Comparison of ENCODE assay signal across 9 cellular contexts in the genomic region with DNA sequence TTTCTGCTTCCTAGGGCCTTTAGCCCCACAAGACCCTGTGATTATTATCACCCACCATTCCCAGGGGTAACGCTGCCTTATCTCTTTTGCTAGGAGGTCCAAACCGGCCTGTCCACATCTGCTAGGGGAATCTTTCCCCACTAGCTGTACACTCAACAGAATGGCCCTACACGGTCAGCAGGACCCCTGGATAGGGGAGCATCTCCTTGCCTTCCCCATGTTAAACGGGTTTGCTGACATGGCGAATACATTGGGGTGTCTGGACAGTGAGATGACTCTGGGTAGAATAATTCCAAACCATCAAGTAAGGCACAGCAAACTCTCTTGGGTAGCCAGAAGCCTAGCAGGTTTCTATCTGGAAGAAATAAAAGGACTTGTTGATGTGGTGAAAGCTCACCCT. TPM values are rescaled to one million over a fixed set of nuclear protein-coding genes. Genes with fewer than 3 reads are reported as not detected.
DNase-seq lines count a peak whose midpoint lies in the region; ATAC-seq, FAIRE-seq and TF ChIP-seq lines count a peak whose summit lies in the region.
"Had no signal": no experiment of that assay in that cellular context is flagged by ENCODE, and none has a peak within 500 bp of the region (broad histone marks: within the 10 kb centered on the region; RNA-seq: fewer than 3 reads in every experiment).

No MANE protein-coding gene starts in this region.

- H2AFZ ChIP-seq in keratinocyte (ENCODE audit: control insufficient read depth, low read length) = peak overlapping the region; percentile 99

- no peaks in the 10 kb centered on the region for H3K27me3 Mint-ChIP-seq in activated naive CD4-positive, alpha-beta T cell treated with anti-CD3 and anti-CD28 coated beads for 36 hours (ENCODE audit: low read depth)
- H3K27me3 Mint-ChIP-seq in activated T-helper 17 cell treated with anti-CD3 and anti-CD28 coated beads, Interleukin-2, amount 50 U/mL, for 72 hours = no peaks in the 10 kb centered on the region

- CTCF ChIA-PET in activated naive CD4-positive, alpha-beta T cell treated with anti-CD3 and anti-CD28 coated beads for 36 hours (lab: Charles Lee) = interaction anchor here (0.6 to 1.9 kb wide), 4 partner anchors 16 to 759 kb away, joined by 3 to 9 read pairs (median 4); partner anchors contain the start of gene MON1A

- H3K9me1 ChIP-seq in keratinocyte (ENCODE audit: control insufficient read depth, extremely low read depth, insufficient read depth, low read length) = no peaks in the 10 kb centered on the region

- DNase-seq in activated naive CD4-positive, alpha-beta T cell treated with anti-CD3 and anti-CD28 coated beads for 36 hours = no peak
- DNase-seq in activated naive CD4-positive, alpha-beta T cell treated with Interleukin-2 at 50 U/mL for 16 hours = no peak
- DNase-seq in keratinocyte (ENCODE audit: low read depth, low spot score) = no peak
- no peak for DNase-seq in SHP77 treated with DMSO at 0.1 percent for 48 hours (lab: John Stamatoyannopoulos, UW)

- peaks cover 13% of the 10 kb centered on the region for H3K4me1 Mint-ChIP-seq in activated naive CD4-positive, alpha-beta T cell treated with anti-CD3 and anti-CD28 coated beads for 36 hours (ENCODE audit: low read depth)
- H3K4me1 Mint-ChIP-seq in activated T-helper 17 cell treated with anti-CD3 and anti-CD28 coated beads, Interleukin-2, amount 50 U/mL, for 72 hours = no peaks in the 10 kb centered on the region

- H3K4me1 ChIP-seq in keratinocyte (ENCODE audit: control insufficient read depth, extremely low read depth, insufficient read depth, low read length) = peaks cover 14% of the 10 kb centered on the region
- peaks cover 13% of the 10 kb centered on the region for H3K4me1 ChIP-seq in thymus (ENCODE audit: control insufficient read depth, insufficient read depth, low read length)
- peaks cover 0 to 16% (median 3%) of the 10 kb centered on the region in 3 donors for H3K4me1 ChIP-seq in gastroesophageal sphincter

- no peak for ATAC-seq in activated T-helper 17 cell treated with anti-CD3 and anti-CD28 coated beads, Interleukin-2, amount 50 U/mL, for 72 hours (replicated peaks)
- ATAC-seq in GM21717 (IDR thresholded peaks at IDR 0.05; ENCODE audit: unreplicated experiment) (no peak), gastroesophageal sphincter (no peak)

- H3K4me3 ChIP-seq in keratinocyte (ENCODE audit: control insufficient read depth in 2 of 3, extremely low read depth in 1 of 3, insufficient read depth in 2 of 3, low read depth in 1 of 3, low read length in 3 of 3) = peak overlapping the region; percentile 71 to 94 (median 93)
- H3K4me3 ChIP-seq in thymus (ENCODE audit: low read length) = peak overlapping the region; percentile 60
- H3K4me3 ChIP-seq in gastroesophageal sphincter = peak overlapping the region in 1 of 2 donors; percentile 62

- no peaks in the 10 kb centered on the region for H4K20me1 ChIP-seq in keratinocyte (ENCODE audit: control insufficient read depth, extremely low read depth, insufficient read depth, low read length)

- peak overlapping the region; percentile 94 for H3K4me3 Mint-ChIP-seq in activated naive CD4-positive, alpha-beta T cell treated with anti-CD3 and anti-CD28 coated beads for 36 hours
- H3K4me3 Mint-ChIP-seq in activated T-helper 17 cell treated with anti-CD3 and anti-CD28 coated beads, Interleukin-2, amount 50 U/mL, for 72 hours = peak overlapping the region; percentile 96

- peak overlapping the region; percentile 99 for H3K4me2 ChIP-seq in keratinocyte (ENCODE audit: control insufficient read depth, extremely low read depth, insufficient read depth, low read depth, low read length)

- peak overlapping the region; percentile 77 for H3K9ac ChIP-seq in keratinocyte (ENCODE audit: control insufficient read depth, extremely low read depth, insufficient read depth, low read length)

- dilution Hi-C loops in keratinocyte (cut with MboI; ENCODE audit: extremely low pct_ligation_motif_present, low sequenced_read_pairs) = loop anchor here (25.0 kb wide), 2 partner anchors 107 to 118 kb away; no protein-coding TSS in a partner anchor

- TF ChIP-seq CTCF in keratinocyte (optimal IDR thresholded peaks at IDR 0.05 in 1 of 3, IDR thresholded peaks at IDR 0.05 in 1 of 3, conservative IDR thresholded peaks at IDR 0.05 in 1 of 3; ENCODE audit: extremely low read depth in 1 of 3, insufficient read depth in 2 of 3, low read length in 3 of 3) = no peak
- no peak for TF ChIP-seq CTCF in gastroesophageal sphincter (IDR thresholded peaks at IDR 0.05)

- H3K36me3 Mint-ChIP-seq in activated naive CD4-positive, alpha-beta T cell treated with anti-CD3 and anti-CD28 coated beads for 36 hours (ENCODE audit: low read depth) = peaks cover 1% of the 10 kb centered on the region
- no peaks in the 10 kb centered on the region for H3K36me3 Mint-ChIP-seq in activated T-helper 17 cell treated with anti-CD3 and anti-CD28 coated beads, Interleukin-2, amount 50 U/mL, for 72 hours (ENCODE audit: low read depth)

- H3K9me3 Mint-ChIP-seq in activated naive CD4-positive, alpha-beta T cell treated with anti-CD3 and anti-CD28 coated beads for 36 hours = no peaks in the 10 kb centered on the region
- no peaks in the 10 kb centered on the region for H3K9me3 Mint-ChIP-seq in activated T-helper 17 cell treated with anti-CD3 and anti-CD28 coated beads, Interleukin-2, amount 50 U/mL, for 72 hours

- peaks cover 13% of the 10 kb centered on the region for H3K79me2 ChIP-seq in keratinocyte (ENCODE audit: control insufficient read depth, insufficient read depth, low read length)

- FAIRE-seq in keratinocyte (lab: Jason Lieb, UNC) = no peak
- FAIRE-seq: D721Med had no signal

- H3K27ac Mint-ChIP-seq in activated naive CD4-positive, alpha-beta T cell treated with anti-CD3 and anti-CD28 coated beads for 36 hours = no peak overlapping the region
- peak overlapping the region; percentile 87 for H3K27ac Mint-ChIP-seq in activated T-helper 17 cell treated with anti-CD3 and anti-CD28 coated beads, Interleukin-2, amount 50 U/mL, for 72 hours

- no peak for TF ChIP-seq EP300 in gastroesophageal sphincter (IDR thresholded peaks at IDR 0.05)

- no peaks in the 10 kb centered on the region for H3K9me3 ChIP-seq in keratinocyte (ENCODE audit: control insufficient read depth, low read depth, low read length)
- H3K9me3 ChIP-seq in thymus (ENCODE audit: control insufficient read depth) = no peaks in the 10 kb centered on the region
- H3K9me3 ChIP-seq in gastroesophageal sphincter = no peaks in the 10 kb centered on the region

- intact Hi-C loops in activated naive CD4-positive, alpha-beta T cell treated with anti-CD3 and anti-CD28 coated beads for 36 hours (cut with micrococcal nuclease) = loop anchor here (1.0 kb wide), 2 partner anchors 74 to 85 kb away; partner anchors contain the start of genes MON1A and RBM6

- no peaks in the 10 kb centered on the region for H3K27me3 ChIP-seq in keratinocyte (ENCODE audit: control insufficient read depth, extremely low read depth, insufficient read depth, low read length)
- no peaks in the 10 kb centered on the region for H3K27me3 ChIP-seq in thymus (ENCODE audit: control insufficient read depth, insufficient read depth)
- no peaks in the 10 kb centered on the region for H3K27me3 ChIP-seq in gastroesophageal sphincter

- WGBS in thymus = 78% methylated on average over 5 of the region's 5 CpGs
- 39 to 46% methylated on average over 3 to 5 of the region's 5 CpGs for WGBS in gastroesophageal sphincter (ENCODE audit: low coverage in 1 of 2), 2 donors

- H3K27ac ChIP-seq in keratinocyte (ENCODE audit: control insufficient read depth, insufficient read depth, low read length) (peak overlapping the region; percentile 61), thymus (ENCODE audit: low read depth) (no peak overlapping the region), gastroesophageal sphincter (no peak overlapping the region)

- no peaks in the 10 kb centered on the region for H3K36me3 ChIP-seq in keratinocyte (ENCODE audit: control insufficient read depth in 2 of 2, extremely low read depth in 1 of 2, insufficient read depth in 2 of 2, low read length in 2 of 2)
- H3K36me3 ChIP-seq in thymus (ENCODE audit: control insufficient read depth, insufficient read depth) = no peaks in the 10 kb centered on the region
- H3K36me3 ChIP-seq in gastroesophageal sphincter = no peaks in the 10 kb centered on the region

- no peak for TF ChIP-seq POLR2A in gastroesophageal sphincter (IDR thresholded peaks at IDR 0.05)

RNA-seq across cellular contexts. Expression of gene TRAIP, which starts 0.7 kb away (rescaled TPM):
- total RNA-seq in activated naive CD4-positive, alpha-beta T cell treated with anti-CD3 and anti-CD28 coated beads for 36 hours = 10 to 100 TPM; 21.5 to 25.7 TPM
- total RNA-seq in activated T-helper 17 cell treated with anti-CD3 and anti-CD28 coated beads, Interleukin-2, amount 50 U/mL, for 72 hours = 10 to 100 TPM; 19.6 to 24.5 TPM
- polyA plus RNA-seq in keratinocyte = 3.7 to 5.8 TPM (median 5.8 TPM) in 3 replicates
- polyA plus RNA-seq in keratinocyte (2011; ENCODE audit: low read depth) = 0.76 TPM
- 1.9 and 2.2 TPM in 2 replicates for polyA plus RNA-seq in keratinocyte (2011; cell fraction: cytosol; rRNA removed)
- 8.6 and 8.9 TPM in 2 replicates for polyA plus RNA-seq in keratinocyte (2011; cell fraction: nucleus; rRNA removed)
- 0.79 and 3.7 TPM in 2 replicates for polyA plus RNA-seq in keratinocyte (2012; ENCODE audit: low replicate concordance)
- 3.6 to 7.2 TPM (median 5.9 TPM) in 3 replicates for polyA minus RNA-seq in keratinocyte
- polyA minus RNA-seq in keratinocyte (2011; cell fraction: cytosol; rRNA and poly(A)+ RNA removed) = not detected
- 1.3 and 1.4 TPM in 2 replicates for polyA minus RNA-seq in keratinocyte (2011; cell fraction: nucleus; rRNA and poly(A)+ RNA removed)
- polyA plus RNA-seq in thymus = 2.4 TPM
- 1 to 10 TPM in 3 of 4 donors, under 1 TPM in 1; 0.81 to 1.8 (median 1.6) TPM for total RNA-seq in gastroesophageal sphincter

RNA-seq across cellular contexts. Expression of gene CAMKV, which starts 14.0 kb away (rescaled TPM):
- under 1 TPM; 0.69 to 0.86 TPM for total RNA-seq in activated naive CD4-positive, alpha-beta T cell treated with anti-CD3 and anti-CD28 coated beads for 36 hours
- total RNA-seq in activated T-helper 17 cell treated with anti-CD3 and anti-CD28 coated beads, Interleukin-2, amount 50 U/mL, for 72 hours = under 1 TPM; 0.15 to 0.34 TPM
- polyA plus RNA-seq in keratinocyte = not detected in 3 replicates
- polyA plus RNA-seq in keratinocyte (2011; ENCODE audit: low read depth) = not detected
- polyA plus RNA-seq in keratinocyte (2011; cell fraction: cytosol; rRNA removed) = not detected in 2 replicates
- 0.10 and 0.12 TPM in 2 replicates for polyA plus RNA-seq in keratinocyte (2011; cell fraction: nucleus; rRNA removed)
- polyA plus RNA-seq in keratinocyte (2012; ENCODE audit: low replicate concordance) = not detected in 2 replicates
- 0.36 TPM in 1 of 3 replicates, not detected in the others for polyA minus RNA-seq in keratinocyte
- not detected for polyA minus RNA-seq in keratinocyte (2011; cell fraction: cytosol; rRNA and poly(A)+ RNA removed)
- not detected in 2 replicates for polyA minus RNA-seq in keratinocyte (2011; cell fraction: nucleus; rRNA and poly(A)+ RNA removed)
- polyA plus RNA-seq in thymus = 0.23 TPM
- not detected for total RNA-seq in gastroesophageal sphincter

RNA-seq across cellular contexts. Expression of gene UBA7, which starts 41.9 kb away (rescaled TPM):
- 10 to 100 TPM; 93.5 to 97.7 TPM for total RNA-seq in activated naive CD4-positive, alpha-beta T cell treated with anti-CD3 and anti-CD28 coated beads for 36 hours
- total RNA-seq in activated T-helper 17 cell treated with anti-CD3 and anti-CD28 coated beads, Interleukin-2, amount 50 U/mL, for 72 hours = 10 to 100 TPM; 68.6 to 94.2 TPM
- polyA plus RNA-seq in keratinocyte (5.4 to 10.4 TPM (median 7.7 TPM) in 3 replicates), thymus (85.7 TPM)
- polyA plus RNA-seq in keratinocyte (2011; ENCODE audit: low read depth) = 0.55 TPM
- polyA plus RNA-seq in keratinocyte (2011; cell fraction: cytosol; rRNA removed) = 1.6 and 1.9 TPM in 2 replicates
- polyA plus RNA-seq in keratinocyte (2011; cell fraction: nucleus; rRNA removed) = 26.5 and 35.2 TPM in 2 replicates
- 0.82 and 9.7 TPM in 2 replicates for polyA plus RNA-seq in keratinocyte (2012; ENCODE audit: low replicate concordance)
- polyA minus RNA-seq in keratinocyte = 13.5 to 30.4 TPM (median 13.7 TPM) in 3 replicates
- 8.4 TPM for polyA minus RNA-seq in keratinocyte (2011; cell fraction: cytosol; rRNA and poly(A)+ RNA removed)
- 6.4 and 8.2 TPM in 2 replicates for polyA minus RNA-seq in keratinocyte (2011; cell fraction: nucleus; rRNA and poly(A)+ RNA removed)
- total RNA-seq in gastroesophageal sphincter = 10 to 100 TPM; 16.2 to 62.7 (median 31.1) TPM

RNA-seq across cellular contexts. Expression of gene MST1R, which starts 48.0 kb away (rescaled TPM):
- under 1 TPM; 0.27 to 0.41 TPM for total RNA-seq in activated naive CD4-positive, alpha-beta T cell treated with anti-CD3 and anti-CD28 coated beads for 36 hours
- under 1 TPM; 0.74 to 0.84 TPM for total RNA-seq in activated T-helper 17 cell treated with anti-CD3 and anti-CD28 coated beads, Interleukin-2, amount 50 U/mL, for 72 hours
- polyA plus RNA-seq in keratinocyte = 106 to 161 TPM (median 110 TPM) in 3 replicates
- polyA plus RNA-seq in keratinocyte (2011; ENCODE audit: low read depth) = 7.1 TPM
- 24.6 and 29.8 TPM in 2 replicates for polyA plus RNA-seq in keratinocyte (2011; cell fraction: cytosol; rRNA removed)
- 430 and 542 TPM in 2 replicates for polyA plus RNA-seq in keratinocyte (2011; cell fraction: nucleus; rRNA removed)
- 61.6 and 90.8 TPM in 2 replicates for polyA plus RNA-seq in keratinocyte (2012; ENCODE audit: low replicate concordance)
- polyA minus RNA-seq in keratinocyte = 183 to 373 TPM (median 239 TPM) in 3 replicates
- 68.5 TPM for polyA minus RNA-seq in keratinocyte (2011; cell fraction: cytosol; rRNA and poly(A)+ RNA removed)
- 226 and 227 TPM in 2 replicates for polyA minus RNA-seq in keratinocyte (2011; cell fraction: nucleus; rRNA and poly(A)+ RNA removed)
- polyA plus RNA-seq in thymus = 25.3 TPM
- total RNA-seq in gastroesophageal sphincter = 1 to 10 TPM; 1.2 to 5.9 (median 2.0) TPM

RNA-seq across cellular contexts. Expression of gene INKA1, which starts 52.6 kb away (rescaled TPM):
- total RNA-seq in activated naive CD4-positive, alpha-beta T cell treated with anti-CD3 and anti-CD28 coated beads for 36 hours = under 1 TPM; 0.33 to 0.37 TPM
- total RNA-seq in activated T-helper 17 cell treated with anti-CD3 and anti-CD28 coated beads, Interleukin-2, amount 50 U/mL, for 72 hours = under 1 TPM; 0.26 to 0.32 TPM
- polyA plus RNA-seq in keratinocyte (10.1 to 20.6 TPM (median 12.0 TPM) in 3 replicates), thymus (5.2 TPM)
- 3.0 TPM for polyA plus RNA-seq in keratinocyte (2011; ENCODE audit: low read depth)
- 8.7 and 20.3 TPM in 2 replicates for polyA plus RNA-seq in keratinocyte (2011; cell fraction: cytosol; rRNA removed)
- 8.1 and 10.8 TPM in 2 replicates for polyA plus RNA-seq in keratinocyte (2011; cell fraction: nucleus; rRNA removed)
- 7.8 and 16.9 TPM in 2 replicates for polyA plus RNA-seq in keratinocyte (2012; ENCODE audit: low replicate concordance)
- 5.3 to 17.0 TPM (median 10.0 TPM) in 3 replicates for polyA minus RNA-seq in keratinocyte
- 31.7 TPM for polyA minus RNA-seq in keratinocyte (2011; cell fraction: cytosol; rRNA and poly(A)+ RNA removed)
- 5.0 and 7.5 TPM in 2 replicates for polyA minus RNA-seq in keratinocyte (2011; cell fraction: nucleus; rRNA and poly(A)+ RNA removed)
- total RNA-seq in gastroesophageal sphincter = 1 to 10 TPM; 1.3 to 3.4 (median 3.1) TPM

Comparison
In these comparisons a context has a peak if more than half of its experiments do, and no peak if none do; other contexts are left out.
1. RNA of gene TRAIP, which starts 0.7 kb away (total RNA-seq): 21.5 to 25.7 TPM in activated naive CD4-positive, alpha-beta T cell treated with anti-CD3 and anti-CD28 coated beads for 36 hours and 19.6 to 24.5 TPM in activated T-helper 17 cell treated with anti-CD3 and anti-CD28 coated beads, Interleukin-2, amount 50 U/mL, for 72 hours; 0.81 to 1.8 TPM in gastroesophageal sphincter; every median in the first group is over 4 times any median in the second.